In the genomic region with DNA sequence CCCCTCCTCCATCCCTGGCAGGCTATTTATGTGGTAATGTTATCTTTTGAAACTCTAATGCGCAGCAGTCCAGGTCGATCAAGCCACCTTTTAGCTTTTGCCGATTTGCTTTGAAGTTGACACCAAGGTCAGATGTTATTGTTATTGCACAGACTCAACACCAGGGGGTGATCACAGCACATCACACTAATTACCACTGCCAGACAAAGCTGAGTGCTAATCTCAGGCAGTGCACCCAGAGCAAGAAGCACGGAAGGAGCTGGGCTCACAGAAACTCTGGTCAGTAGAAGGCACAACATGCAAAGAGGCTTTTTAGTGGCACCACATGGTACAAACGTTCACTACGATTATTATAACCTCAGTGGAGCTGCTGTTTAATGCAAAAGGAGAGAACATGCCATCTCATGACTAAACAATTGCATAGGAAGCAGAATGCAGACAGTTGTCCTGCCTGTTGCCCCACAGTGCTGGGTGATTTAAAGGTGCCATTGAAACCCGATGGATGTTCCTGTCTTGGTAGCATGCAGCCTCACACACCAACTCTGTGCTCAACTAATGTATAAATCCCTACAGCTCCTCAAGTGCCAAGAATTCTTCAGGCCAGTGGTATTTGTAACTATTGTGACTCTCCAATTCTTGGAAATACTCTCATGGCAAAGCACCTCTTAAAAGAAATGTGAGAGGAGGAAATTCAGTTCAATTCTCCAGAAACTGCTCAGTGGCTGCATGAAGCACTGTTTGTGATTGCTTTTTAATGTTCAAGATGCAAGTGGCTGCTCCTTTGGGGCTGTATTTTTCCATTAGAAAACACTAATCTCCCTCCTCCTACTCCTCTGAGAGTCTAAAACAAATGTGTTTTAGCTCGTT, we compare ENCODE assay signal across 9 cellular contexts.
DNase-seq lines count a peak whose midpoint lies in the region; ATAC-seq and TF ChIP-seq lines count a peak whose summit lies in the region.
"Had no signal": no experiment of that assay in that cellular context is flagged by ENCODE, and none has a peak within 500 bp of the region (broad histone marks: within the 10 kb centered on the region; RNA-seq: fewer than 3 reads in every experiment).

No MANE protein-coding gene starts in this region.

- peak overlapping the region; percentile 51 for H3K9ac ChIP-seq in SK-N-MC (ENCODE audit: insufficient read length)

- H3K27ac ChIP-seq in SK-N-MC (peak overlapping the region; percentile 20; the same call in 1 of the 2 replicates), right cardiac atrium (ENCODE audit: low read length) (no peak overlapping the region)
- H3K27ac ChIP-seq: neutrophil had no signal

- H3K4me3 ChIP-seq in GM12875 (ENCODE audit: low read depth, low read length) (no peak overlapping the region), MG63 (no peak overlapping the region), SK-N-MC (peak overlapping the region; percentile 34), right cardiac atrium (ENCODE audit: low read length) (no peak overlapping the region)

- DNase-seq in HEK293T (ENCODE audit: extremely low spot score) (peak; percentile 74), MG63 (peak; percentile 24), SK-N-MC (ENCODE audit: low read depth, low spot score) (peak; percentile 63), amygdala (lab: John Stamatoyannopoulos, UW) (peak in 53 of 56 donors; percentile 1 to 82 (median 36)), right cardiac atrium (peak; percentile 41 to 71 (median 65)), retina (peak; percentile 85), NCI-H1048 (lab: John Stamatoyannopoulos, UW) (no peak)

- WGBS in right cardiac atrium = 15% methylated on average over 8 of the region's 8 CpGs

- H3K9me3 ChIP-seq in MG63 (no peaks in the 10 kb centered on the region), SK-N-MC (ENCODE audit: low read depth, low read length) (no peaks in the 10 kb centered on the region; the same call in 1 of the 2 replicates), right cardiac atrium (ENCODE audit: control insufficient read depth, low read length) (no peaks in the 10 kb centered on the region)
- H3K9me3 ChIP-seq: neutrophil had no signal

- POLR2A ChIA-PET in HEK293T (lab: Yijun Ruan, JAX) = no interaction called here

- peak; percentile 74 for TF ChIP-seq CTCF in GM12875 (IDR thresholded peaks at IDR 0.05; ENCODE audit: borderline replicate concordance, insufficient read depth, low read depth, low read length)

- peak; percentile 96 to 97 for ATAC-seq in right cardiac atrium

- CTCF ChIA-PET in HEK293T (lab: Yijun Ruan, JAX) = interaction anchor here (0.6 to 1.7 kb wide), 10 partner anchors 9 to 1282 kb away, joined by 3 to 7 read pairs (median 4); no protein-coding TSS in a partner anchor

- H3K27me3 ChIP-seq in MG63 (no peaks in the 10 kb centered on the region), right cardiac atrium (ENCODE audit: control insufficient read depth, insufficient read depth) (no peaks in the 10 kb centered on the region)
- H3K27me3 ChIP-seq: neutrophil had no signal

- intact Hi-C loops in right cardiac atrium (cut with DNase I) = loop anchor here (5.0 to 10.0 kb wide), 4 partner anchors 465 to 480 kb away; partner anchors contain the start of gene PDGFD (in 1 of the 4)

- no peaks in the 10 kb centered on the region for H3K36me3 ChIP-seq in MG63
- no peaks in the 10 kb centered on the region for H3K36me3 ChIP-seq in SK-N-MC (ENCODE audit: insufficient read depth, low read length)
- H3K36me3 ChIP-seq: neutrophil had no signal

- no peaks in the 10 kb centered on the region for H3K4me1 ChIP-seq in right cardiac atrium (ENCODE audit: control insufficient read depth, insufficient read depth, low read length)

TF ChIP-seq in HEK293T, 16 proteins besides CTCF, POLR2A, EP300 and RAD21:
- TF ChIP-seq L3MBTL2 (conservative IDR thresholded peaks at IDR 0.05) = no peak
- TF ChIP-seq ELF4 (IDR thresholded peaks at IDR 0.05) = no peak
- no peak for TF ChIP-seq LEF1 (IDR thresholded peaks at IDR 0.05; ENCODE audit: borderline replicate concordance)
- TF ChIP-seq SP1 (IDR thresholded peaks at IDR 0.05) = no peak
- no peak for TF ChIP-seq FOXM1 (IDR thresholded peaks at IDR 0.05; ENCODE audit: borderline replicate concordance)
- TF ChIP-seq, protein P1, sequence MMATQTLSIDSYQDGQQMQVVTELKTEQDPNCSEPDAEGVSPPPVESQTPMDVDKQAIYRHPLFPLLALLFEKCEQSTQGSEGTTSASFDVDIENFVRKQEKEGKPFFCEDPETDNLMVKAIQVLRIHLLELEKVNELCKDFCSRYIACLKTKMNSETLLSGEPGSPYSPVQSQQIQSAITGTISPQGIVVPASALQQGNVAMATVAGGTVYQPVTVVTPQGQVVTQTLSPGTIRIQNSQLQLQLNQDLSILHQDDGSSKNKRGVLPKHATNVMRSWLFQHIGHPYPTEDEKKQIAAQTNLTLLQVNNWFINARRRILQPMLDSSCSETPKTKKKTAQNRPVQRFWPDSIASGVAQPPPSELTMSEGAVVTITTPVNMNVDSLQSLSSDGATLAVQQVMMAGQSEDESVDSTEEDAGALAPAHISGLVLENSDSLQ (IDR thresholded peaks at IDR 0.05) = no peak
- TF ChIP-seq TARDBP (IDR thresholded peaks at IDR 0.05) = no peak
- TF ChIP-seq ZNF384 (IDR thresholded peaks at IDR 0.05) = no peak
- no peak for TF ChIP-seq FOXA1 (IDR thresholded peaks at IDR 0.05)
- no peak for TF ChIP-seq ARNT (IDR thresholded peaks at IDR 0.05)
- TF ChIP-seq CTBP1 (IDR thresholded peaks at IDR 0.05; ENCODE audit: borderline replicate concordance) = no peak
- no peak for TF ChIP-seq HDGF (IDR thresholded peaks at IDR 0.05; ENCODE audit: borderline replicate concordance)
